ENCODE assay signal across 2 cellular contexts in genomic region chr7:107596881-107597581, GRCh38.
TF ChIP-seq lines count a peak whose summit lies in the region.

No MANE protein-coding gene starts in this region.

TF ChIP-seq in A549, 52 proteins besides CTCF, POLR2A, EP300 and RAD21:
- TF ChIP-seq CEBPB (IDR thresholded peaks at IDR 0.05), result no peak
- TF ChIP-seq ELK1 (IDR thresholded peaks at IDR 0.05; ENCODE audit: low read depth, low read length), result no peak
- TF ChIP-seq CHD4 (IDR thresholded peaks at IDR 0.05; ENCODE audit: borderline replicate concordance), result no peak
- TF ChIP-seq FOSL2 (IDR thresholded peaks at IDR 0.05), result no peak
- TF ChIP-seq FOSL2 (CRISPR knock-in tag; IDR thresholded peaks at IDR 0.05), result no peak
- no peak for TF ChIP-seq USF2 (IDR thresholded peaks at IDR 0.05)
- TF ChIP-seq HOXA7 (CRISPR knock-in tag; IDR thresholded peaks at IDR 0.05), result no peak
- no peak for TF ChIP-seq MAFK (IDR thresholded peaks at IDR 0.05; ENCODE audit: partially characterized antibody)
- no peak for TF ChIP-seq RCOR1 (IDR thresholded peaks at IDR 0.05; ENCODE audit: low read depth, low read length)
- TF ChIP-seq HMGXB4 (CRISPR knock-in tag; IDR thresholded peaks at IDR 0.05; ENCODE audit: borderline replicate concordance), result no peak
- no peak for TF ChIP-seq TP53 (CRISPR knock-in tag; IDR thresholded peaks at IDR 0.05)
- no peak for TF ChIP-seq RFX5 (IDR thresholded peaks at IDR 0.05)

TF ChIP-seq in K562, 482 proteins besides CTCF, POLR2A, EP300 and RAD21:
- TF ChIP-seq CEBPG (CRISPR knock-in tag; IDR thresholded peaks at IDR 0.05) (no peak), CEBPG (tag; conservative IDR thresholded peaks at IDR 0.05 in 1 of 2, IDR thresholded peaks at IDR 0.05 in 1 of 2) (peak in 1 of 2 experiments; percentile 35; a peak in 1 of 4 replicates), MYBL2 (IDR thresholded peaks at IDR 0.05; ENCODE audit: low read depth) (0 out of 2 replicates have a peak, but pooled peaks have one; percentile 18), MYBL2 (CRISPR knock-in tag; IDR thresholded peaks at IDR 0.05; ENCODE audit: borderline replicate concordance) (no peak), ETV5 (CRISPR knock-in tag; IDR thresholded peaks at IDR 0.05; ENCODE audit: low read depth) (no peak)
TF ChIP-seq in K562: peak in this region for 2.
